16 cellular contexts compared by ENCODE assay signal in genomic region chr13:59996461-59996860, GRCh38.
A peak's percentile ranks its signal among the peaks of the same experiment; 100 is the strongest.
DNase-seq lines count a peak whose midpoint lies in the region; ATAC-seq and TF ChIP-seq lines count a peak whose summit lies in the region.
"Had no signal": no experiment of that assay in that cellular context is flagged by ENCODE, and none has a peak within 500 bp of the region (broad histone marks: within the 10 kb centered on the region; RNA-seq: fewer than 3 reads in every experiment).

No MANE protein-coding gene starts in this region.

- no peaks in the 10 kb centered on the region for H3K79me2 ChIP-seq in hepatocyte

- in situ Hi-C loops in transverse colon (cut with MboI; ENCODE audit: low pct_ligation_motif_present in 1 of 4, low pct_unique_long_range_greater_than_20kb in 1 of 4, low sequenced_read_pairs in 3 of 4), result no loop called here

- TF ChIP-seq CTCF in hepatocyte (IDR thresholded peaks at IDR 0.05; ENCODE audit: poor library complexity), result no peak
- TF ChIP-seq CTCF in mucosa of descending colon (IDR thresholded peaks at IDR 0.05), result no peak
- TF ChIP-seq CTCF in transverse colon (IDR thresholded peaks at IDR 0.05), result no peak

- intact Hi-C loops in mucosa of descending colon (cut with DNase I, micrococcal nuclease) (no loop called here), transverse colon (cut with DNase I; ENCODE audit: low total_unique reads) (no loop called here)

- H3K27me3 ChIP-seq in hepatocyte, result no peaks in the 10 kb centered on the region
- H3K27me3 ChIP-seq in transverse colon, result no peaks in the 10 kb centered on the region
- H3K27me3 ChIP-seq: BE2C, BLaER1 had no signal

- peak; percentile 83 for ATAC-seq in mucosa of descending colon
- ATAC-seq: A549 had no signal

- H3K27ac ChIP-seq in hepatocyte (peak overlapping the region; percentile 8), transverse colon (peak overlapping the region in 1 of 4 donors; percentile 24)
- H3K27ac ChIP-seq: 22Rv1, A549, BLaER1 had no signal

- H4K20me1 ChIP-seq in hepatocyte (ENCODE audit: insufficient read depth, poor library complexity, severe bottlenecking), result no peaks in the 10 kb centered on the region
- H4K20me1 ChIP-seq: BLaER1 had no signal

- H3K9me3 ChIP-seq in hepatocyte (ENCODE audit: low read depth) (no peaks in the 10 kb centered on the region), mucosa of descending colon (no peaks in the 10 kb centered on the region), transverse colon (no peaks in the 10 kb centered on the region)
- H3K9me3 ChIP-seq: A549, BE2C, BLaER1 had no signal

- no peak overlapping the region for H3K4me3 ChIP-seq in hepatocyte
- no peak overlapping the region for H3K4me3 ChIP-seq in mucosa of descending colon
- H3K4me3 ChIP-seq in transverse colon, result no peak overlapping the region
- H3K4me3 ChIP-seq: A549, BLaER1 had no signal

- peak overlapping the region; percentile 23 for H3K4me2 ChIP-seq in hepatocyte
- H3K4me2 ChIP-seq: A549, BLaER1 had no signal

- H3K4me1 ChIP-seq in hepatocyte (ENCODE audit: insufficient read depth), result no peaks in the 10 kb centered on the region
- H3K4me1 ChIP-seq in mucosa of descending colon (ENCODE audit: low read depth), result no peaks in the 10 kb centered on the region
- peaks cover 0 to 15% (median 4%) of the 10 kb centered on the region in 4 donors for H3K4me1 ChIP-seq in transverse colon
- H3K4me1 ChIP-seq: A549, BE2C, BLaER1 had no signal

- 70% methylated on average over 6 of the region's 6 CpGs for WGBS in hepatocyte (ENCODE audit: low lambda C conversion rate, missing lambda C conversion rate)
- 63 to 66% methylated on average over 6 of the region's 6 CpGs for WGBS in transverse colon (ENCODE audit: low coverage in 1 of 2), 2 donors

- H3K9me2 ChIP-seq in hepatocyte (replicated peaks; ENCODE audit: insufficient read depth), result no peaks in the 10 kb centered on the region

- TF ChIP-seq EP300 in transverse colon (IDR thresholded peaks at IDR 0.05; ENCODE audit: low read depth), result no peak

- H2AFZ ChIP-seq in hepatocyte, result no peak overlapping the region

- DNase-seq in hepatocyte (ENCODE audit: low spot score), result peak; percentile 8
- peak in 1 of 3 donors; percentile 34 for DNase-seq in mucosa of descending colon
- DNase-seq in transverse colon, result peak; percentile 28
- no peak for DNase-seq in AG08395 (ENCODE audit: low spot score)
- DNase-seq in DMS 273 (lab: John Stamatoyannopoulos, UW; ENCODE audit: unreplicated experiment), result no peak
- DNase-seq: BE2C; C1 segment of cervical spinal cord; CD4-positive, alpha-beta memory T cell; CD4-positive, CD25-positive, alpha-beta regulatory T cell; CD8-positive, alpha-beta memory T cell; COR-L47; DMS79 treated with DMSO at 0.1 percent for 48 hours; GF-D8 had no signal

- H3K36me3 ChIP-seq in hepatocyte (replicated peaks; ENCODE audit: insufficient read depth, low read depth) (no peaks in the 10 kb centered on the region), mucosa of descending colon (ENCODE audit: low read depth) (no peaks in the 10 kb centered on the region), transverse colon (no peaks in the 10 kb centered on the region)
- H3K36me3 ChIP-seq: BE2C had no signal

- TF ChIP-seq POLR2A in transverse colon (IDR thresholded peaks at IDR 0.05), result no peak

Comparison
In these comparisons a context has a peak if more than half of its experiments do, and no peak if none do; other contexts are left out.
1. DNase-seq: peak in hepatocyte (single experiment) and transverse colon (single experiment); none in AG08395 (single experiment) and DMS 273 (single experiment).